In the genomic region with DNA sequence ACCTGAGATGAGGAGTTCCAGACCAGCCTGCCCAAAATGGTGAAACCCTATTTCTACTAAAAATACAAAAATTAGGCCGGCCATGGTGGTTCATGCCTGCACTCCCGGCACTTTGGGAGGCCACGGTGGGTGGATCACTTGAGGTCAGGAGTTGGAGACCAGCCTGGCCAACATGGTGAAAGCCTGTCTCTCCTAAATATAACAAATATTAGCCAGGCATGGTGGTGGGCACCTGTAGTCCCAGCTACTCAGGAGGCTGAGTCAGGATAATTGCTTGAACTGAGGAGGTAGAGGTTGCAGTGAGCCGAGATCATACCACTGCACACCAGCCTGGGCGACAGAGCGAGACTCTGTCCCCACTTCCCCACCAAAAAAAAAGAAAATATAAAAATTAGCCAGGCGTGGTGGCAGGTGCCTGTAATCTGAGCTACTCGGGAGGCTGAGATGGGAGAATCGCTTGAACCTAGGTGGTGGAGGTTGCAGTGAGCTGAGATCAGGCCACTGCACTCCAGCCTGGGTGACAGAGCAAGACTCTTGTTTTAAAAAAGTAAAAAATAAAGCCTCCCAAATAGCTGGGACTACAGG, we compare ENCODE assay signal across 9 cellular contexts. TPM values are rescaled to one million over a fixed set of nuclear protein-coding genes. Genes with fewer than 3 reads are reported as not detected.
DNase-seq lines count a peak whose midpoint lies in the region; ATAC-seq and TF ChIP-seq lines count a peak whose summit lies in the region.
"Not testable (repeated sequence)": the region's sequence is repeated elsewhere in the genome, so short reads cannot be mapped to it uniquely, and the experiment has no call there.
"Had no signal": no experiment of that assay in that cellular context is flagged by ENCODE, and none has a peak within 500 bp of the region (broad histone marks: within the 10 kb centered on the region; RNA-seq: fewer than 3 reads in every experiment).

No MANE protein-coding gene starts in this region.

- H3K27ac Mint-ChIP-seq in activated CD8-positive, alpha-beta T cell treated with anti-CD3 and anti-CD28 coated beads, Interleukin-2, amount 10 ng/mL, durations not matched to agents 7 days and 5 days = peak overlapping the region; percentile 11
- H3K27ac Mint-ChIP-seq in activated naive CD4-positive, alpha-beta T cell treated with anti-CD3 and anti-CD28 coated beads, Interleukin-2, amount 10 ng/mL, durations not matched to agents 7 days and 5 days = peak overlapping the region; percentile 68
- not testable (repeated sequence) for H3K27ac Mint-ChIP-seq in stimulated activated effector memory CD8-positive, alpha-beta T cell treated with anti-CD3 and anti-CD28 coated beads, Interleukin-12 subunit alpha, Interleukin-12 subunit beta, amount 100 ng/mL, for 72 hours

- not testable (repeated sequence) for H3K9me2 ChIP-seq in Karpas-422 (replicated peaks; ENCODE audit: insufficient read depth, low read length)

- H3K9ac ChIP-seq in BLaER1 = not testable (repeated sequence)
- H3K9ac ChIP-seq in Karpas-422 (ENCODE audit: low read length) = peak overlapping the region; percentile 38

- peaks cover 45% of the 10 kb centered on the region for H3K36me3 ChIP-seq in BLaER1
- peaks cover 44% of the 10 kb centered on the region for H3K36me3 ChIP-seq in Karpas-422 (ENCODE audit: insufficient read depth, low read length)

- peak; percentile 72 for DNase-seq in Karpas-422
- DNase-seq in RWPE1 (ENCODE audit: low spot score); activated CD8-positive, alpha-beta T cell treated with anti-CD3 and anti-CD28 coated beads, Interleukin-2, amount 10 ng/mL, durations not matched to agents 7 days and 5 days; activated naive CD4-positive, alpha-beta T cell treated with anti-CD3 and anti-CD28 coated beads, Interleukin-2, amount 10 ng/mL, durations not matched to agents 7 days and 5 days; stimulated activated effector memory CD8-positive, alpha-beta T cell treated with anti-CD3 and anti-CD28 coated beads, Interleukin-12 subunit alpha, Interleukin-12 subunit beta, amount 100 ng/mL, for 72 hours (ENCODE audit: low spot score in 2 of 2): not testable (repeated sequence)

- ATAC-seq in activated CD8-positive, alpha-beta T cell treated with anti-CD3 and anti-CD28 coated beads, Interleukin-2, amount 10 ng/mL, durations not matched to agents 7 days and 5 days; stimulated activated effector memory CD8-positive, alpha-beta T cell treated with anti-CD3 and anti-CD28 coated beads, Interleukin-12 subunit alpha, Interleukin-12 subunit beta, amount 100 ng/mL, for 72 hours: not testable (repeated sequence)

- peaks cover 66% of the 10 kb centered on the region for H3K4me1 ChIP-seq in BLaER1
- peaks cover 49% of the 10 kb centered on the region for H3K4me1 ChIP-seq in Karpas-422 (ENCODE audit: low read length)

- H3K27ac ChIP-seq in BLaER1 (peak overlapping the region; percentile 46; the same call in 1 of the 2 replicates), Karpas-422 (ENCODE audit: low read length) (peak overlapping the region; percentile 85), RWPE1 (peak overlapping the region; percentile 44)

- CTCF ChIA-PET in RWPE1 (lab: Yijun Ruan, JAX) = interaction anchor here (0.6 kb wide), 1 partner anchor 1288 kb away, joined by 3 read pairs; no protein-coding TSS in a partner anchor
- CTCF ChIA-PET in activated CD8-positive, alpha-beta T cell treated with anti-CD3 and anti-CD28 coated beads, Interleukin-2, amount 10 ng/mL, durations not matched to agents 7 days and 5 days (lab: Charles Lee) = interaction anchor here (1.2 kb wide), 2 partner anchors 54 to 670 kb away, joined by 3 to 4 read pairs; a partner anchor contains a TSS
- CTCF ChIA-PET in activated naive CD4-positive, alpha-beta T cell treated with anti-CD3 and anti-CD28 coated beads, Interleukin-2, amount 10 ng/mL, durations not matched to agents 7 days and 5 days (lab: Charles Lee) = interaction anchor here (0.7 to 1.3 kb wide), 3 partner anchors 13 to 143 kb away, joined by 3 read pairs; no protein-coding TSS in a partner anchor

- H3K36me3 Mint-ChIP-seq in activated CD8-positive, alpha-beta T cell treated with anti-CD3 and anti-CD28 coated beads, Interleukin-2, amount 10 ng/mL, durations not matched to agents 7 days and 5 days (ENCODE audit: low read depth) = peaks cover 64% of the 10 kb centered on the region
- peaks cover 37% of the 10 kb centered on the region for H3K36me3 Mint-ChIP-seq in activated naive CD4-positive, alpha-beta T cell treated with anti-CD3 and anti-CD28 coated beads, Interleukin-2, amount 10 ng/mL, durations not matched to agents 7 days and 5 days
- H3K36me3 Mint-ChIP-seq in stimulated activated effector memory CD8-positive, alpha-beta T cell treated with anti-CD3 and anti-CD28 coated beads, Interleukin-12 subunit alpha, Interleukin-12 subunit beta, amount 100 ng/mL, for 72 hours = peaks cover 84% of the 10 kb centered on the region

- peak overlapping the region; percentile 85 for H3K4me3 Mint-ChIP-seq in activated CD8-positive, alpha-beta T cell treated with anti-CD3 and anti-CD28 coated beads, Interleukin-2, amount 10 ng/mL, durations not matched to agents 7 days and 5 days
- H3K4me3 Mint-ChIP-seq in activated naive CD4-positive, alpha-beta T cell treated with anti-CD3 and anti-CD28 coated beads, Interleukin-2, amount 10 ng/mL, durations not matched to agents 7 days and 5 days = not testable (repeated sequence)
- peak overlapping the region; percentile 91 for H3K4me3 Mint-ChIP-seq in stimulated activated effector memory CD8-positive, alpha-beta T cell treated with anti-CD3 and anti-CD28 coated beads, Interleukin-12 subunit alpha, Interleukin-12 subunit beta, amount 100 ng/mL, for 72 hours

- TF ChIP-seq CTCF in RWPE1 (conservative IDR thresholded peaks at IDR 0.05; ENCODE audit: low read depth) = not testable (repeated sequence)

- H3K79me2 ChIP-seq in Karpas-422 (ENCODE audit: low read length) = peaks cover 74% of the 10 kb centered on the region

- POLR2A ChIA-PET in RWPE1 (lab: Yijun Ruan, JAX; ENCODE audit: low non-redundant PET) = not testable (repeated sequence)
- POLR2A ChIA-PET in activated CD8-positive, alpha-beta T cell treated with anti-CD3 and anti-CD28 coated beads, Interleukin-2, amount 10 ng/mL, durations not matched to agents 7 days and 5 days (lab: Charles Lee) = interaction anchor here (0.6 to 1.9 kb wide), 6 partner anchors 9 to 38 kb away, joined by 3 to 10 read pairs (median 4); a partner anchor contains a TSS

- not testable (repeated sequence) for H3K9me3 Mint-ChIP-seq in activated CD8-positive, alpha-beta T cell treated with anti-CD3 and anti-CD28 coated beads, Interleukin-2, amount 10 ng/mL, durations not matched to agents 7 days and 5 days (ENCODE audit: insufficient read depth); activated naive CD4-positive, alpha-beta T cell treated with anti-CD3 and anti-CD28 coated beads, Interleukin-2, amount 10 ng/mL, durations not matched to agents 7 days and 5 days; stimulated activated effector memory CD8-positive, alpha-beta T cell treated with anti-CD3 and anti-CD28 coated beads, Interleukin-12 subunit alpha, Interleukin-12 subunit beta, amount 100 ng/mL, for 72 hours

- peak overlapping the region; percentile 82 for H3K4me2 ChIP-seq in BLaER1
- H3K4me2 ChIP-seq in Karpas-422 (ENCODE audit: low read depth, low read length, poor library complexity, severe bottlenecking) = peak overlapping the region; percentile 74

- H4K20me1 ChIP-seq in BLaER1 = peaks cover 13% of the 10 kb centered on the region; the same call in 1 of the 2 replicates
- H4K20me1 ChIP-seq in Karpas-422 (ENCODE audit: insufficient read depth, low read depth, low read length) = not testable (repeated sequence)

- H3K4me1 Mint-ChIP-seq in activated CD8-positive, alpha-beta T cell treated with anti-CD3 and anti-CD28 coated beads, Interleukin-2, amount 10 ng/mL, durations not matched to agents 7 days and 5 days (ENCODE audit: low read depth) = peaks cover 47% of the 10 kb centered on the region
- peaks cover 55% of the 10 kb centered on the region for H3K4me1 Mint-ChIP-seq in activated naive CD4-positive, alpha-beta T cell treated with anti-CD3 and anti-CD28 coated beads, Interleukin-2, amount 10 ng/mL, durations not matched to agents 7 days and 5 days
- H3K4me1 Mint-ChIP-seq in stimulated activated effector memory CD8-positive, alpha-beta T cell treated with anti-CD3 and anti-CD28 coated beads, Interleukin-12 subunit alpha, Interleukin-12 subunit beta, amount 100 ng/mL, for 72 hours = peaks cover 46% of the 10 kb centered on the region

- not testable (repeated sequence) for H3K27me3 Mint-ChIP-seq in activated CD8-positive, alpha-beta T cell treated with anti-CD3 and anti-CD28 coated beads, Interleukin-2, amount 10 ng/mL, durations not matched to agents 7 days and 5 days (ENCODE audit: low read depth); activated naive CD4-positive, alpha-beta T cell treated with anti-CD3 and anti-CD28 coated beads, Interleukin-2, amount 10 ng/mL, durations not matched to agents 7 days and 5 days

- H3K27me3 ChIP-seq in BLaER1; Karpas-422 (ENCODE audit: low read length): not testable (repeated sequence)

- not testable (repeated sequence) for H3K9me3 ChIP-seq in BLaER1; Karpas-422 (ENCODE audit: low read length)

- H3K4me3 ChIP-seq in BLaER1 = not testable (repeated sequence)
- peak overlapping the region; percentile 72; the same call in 1 of the 2 replicates for H3K4me3 ChIP-seq in Karpas-422 (ENCODE audit: low read length)

- H2AFZ ChIP-seq in Karpas-422 (ENCODE audit: low read length) = not testable (repeated sequence)

RNA-seq across cellular contexts. Expression of a gene that starts 4.0 kb away (rescaled TPM):
- total RNA-seq in Karpas-422 (2014; rRNA removed; shearing (Covaris generic); ENCODE audit: low replicate concordance) = 39.9 and 43.8 TPM in 2 replicates
- 10 to 100 TPM; 87.0 to 88.7 TPM for total RNA-seq in activated CD8-positive, alpha-beta T cell treated with anti-CD3 and anti-CD28 coated beads, Interleukin-2, amount 10 ng/mL, durations not matched to agents 7 days and 5 days

RNA-seq across cellular contexts. Expression of a gene that starts 6.3 kb away (rescaled TPM):
- total RNA-seq in Karpas-422 (2014; rRNA removed; shearing (Covaris generic); ENCODE audit: low replicate concordance) = 19.7 and 23.0 TPM in 2 replicates
- total RNA-seq in activated CD8-positive, alpha-beta T cell treated with anti-CD3 and anti-CD28 coated beads, Interleukin-2, amount 10 ng/mL, durations not matched to agents 7 days and 5 days = 10 to 100 TPM; 35.8 to 40.1 TPM

RNA-seq across cellular contexts. Expression of a gene that starts 30.4 kb away (rescaled TPM):
- total RNA-seq in Karpas-422 (2014; rRNA removed; shearing (Covaris generic); ENCODE audit: low replicate concordance) = 31.1 and 32.5 TPM in 2 replicates
- 10 to 100 TPM; 15.8 to 19.9 TPM for total RNA-seq in activated CD8-positive, alpha-beta T cell treated with anti-CD3 and anti-CD28 coated beads, Interleukin-2, amount 10 ng/mL, durations not matched to agents 7 days and 5 days

RNA-seq across cellular contexts. Expression of a gene that starts 30.8 kb away (rescaled TPM):
- total RNA-seq in Karpas-422 (2014; rRNA removed; shearing (Covaris generic); ENCODE audit: low replicate concordance) = not detected in 2 replicates
- under 1 TPM; 0.21 to 0.39 TPM for total RNA-seq in activated CD8-positive, alpha-beta T cell treated with anti-CD3 and anti-CD28 coated beads, Interleukin-2, amount 10 ng/mL, durations not matched to agents 7 days and 5 days
- total RNA-seq: GM23338, HT-29, SK-MEL-5 had no signal

RNA-seq across cellular contexts. Expression of a gene that starts 38.7 kb away (rescaled TPM):
- total RNA-seq in Karpas-422 (2014; rRNA removed; shearing (Covaris generic); ENCODE audit: low replicate concordance) = 882 and 1,084 TPM in 2 replicates
- total RNA-seq in activated CD8-positive, alpha-beta T cell treated with anti-CD3 and anti-CD28 coated beads, Interleukin-2, amount 10 ng/mL, durations not matched to agents 7 days and 5 days = 1,000 to 10,000 TPM; 1,025 to 1,042 TPM
